Comparison of ENCODE assay signal across 7 cellular contexts in the genomic region with DNA sequence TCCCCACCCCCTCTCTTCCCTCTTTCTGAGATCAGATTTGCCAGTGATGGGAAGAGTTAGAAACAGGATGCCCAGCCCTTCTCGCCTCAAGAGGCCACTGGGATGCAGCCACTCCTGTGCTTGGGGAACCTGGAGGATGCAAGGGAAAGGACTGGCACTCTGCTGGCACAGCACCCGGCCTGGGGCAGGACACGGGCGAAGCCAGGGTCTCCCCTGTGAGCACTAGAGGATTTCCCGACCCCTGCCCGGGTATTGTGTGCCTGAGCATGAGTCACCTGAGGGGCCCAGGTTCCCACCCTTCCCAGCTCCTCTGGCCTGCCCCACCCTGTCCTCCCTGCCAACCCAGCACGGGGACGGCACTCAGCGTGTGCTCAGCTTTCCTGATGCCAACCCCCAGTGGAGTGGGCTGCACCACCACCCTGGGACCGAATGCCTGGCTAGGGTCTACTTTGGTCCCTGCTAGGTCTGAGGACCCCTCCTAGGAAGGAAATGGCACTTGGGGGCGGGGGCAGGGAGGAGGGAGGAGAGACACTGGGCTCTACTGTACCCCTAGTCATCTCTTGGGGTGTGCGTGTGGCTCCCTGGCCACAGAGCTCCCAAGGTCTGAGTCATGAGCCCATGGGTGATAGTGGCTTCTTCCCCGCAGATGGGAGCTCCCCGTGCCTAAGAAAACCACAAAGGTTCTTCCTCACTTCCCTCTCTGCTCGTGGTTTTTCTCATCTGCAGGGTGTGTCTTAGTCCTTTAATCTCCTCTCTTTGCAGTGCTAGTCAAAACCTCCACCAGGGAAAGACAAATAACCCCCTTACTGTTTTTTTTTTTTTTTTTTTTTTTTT. TPM values are rescaled to one million over a fixed set of nuclear protein-coding genes. Genes with fewer than 3 reads are reported as not detected.
DNase-seq lines count a peak whose midpoint lies in the region; ATAC-seq and TF ChIP-seq lines count a peak whose summit lies in the region.

No MANE protein-coding gene starts in this region.

- no peak overlapping the region for H3K23ac ChIP-seq in mesendoderm (ENCODE audit: low read length)

- H3K27me3 ChIP-seq in breast epithelium (no peaks in the 10 kb centered on the region), mesendoderm (ENCODE audit: insufficient read depth, low read length, poor library complexity) (no peaks in the 10 kb centered on the region)

- TF ChIP-seq CTCF in WTC11 (IDR thresholded peaks at IDR 0.05), result no peak
- TF ChIP-seq CTCF in breast epithelium (IDR thresholded peaks at IDR 0.05), result peak in 1 of 3 donors; percentile 49

- H2BK15ac ChIP-seq in mesendoderm (replicated peaks; ENCODE audit: low read depth), result no peak overlapping the region

- no peak overlapping the region for H2BK5ac ChIP-seq in mesendoderm (ENCODE audit: low read length)

- peaks cover 55% of the 10 kb centered on the region for H3K4me1 Mint-ChIP-seq in WTC11

- H3K79me1 ChIP-seq in mesendoderm (ENCODE audit: low read length), result peaks cover 8% of the 10 kb centered on the region

- H3K4me1 ChIP-seq in breast epithelium (peaks cover 45 to 75% of the 10 kb centered on the region in 2 donors), mesendoderm (ENCODE audit: control insufficient read depth, low read depth, low read length) (peaks cover 34% of the 10 kb centered on the region)

- no peak overlapping the region for H3K18ac ChIP-seq in mesendoderm (ENCODE audit: low read length)

- H3K4ac ChIP-seq in mesendoderm (ENCODE audit: low read depth, low read length), result no peak overlapping the region

- no peaks in the 10 kb centered on the region; the same call in 1 of the 2 replicates for H3K27me3 Mint-ChIP-seq in WTC11 (ENCODE audit: low read depth)

- no peak overlapping the region for H3K27ac Mint-ChIP-seq in WTC11

- H3K36me3 ChIP-seq in breast epithelium, result no peaks in the 10 kb centered on the region
- H3K36me3 ChIP-seq in mesendoderm (ENCODE audit: control insufficient read depth, insufficient read depth, low read length), result no peaks in the 10 kb centered on the region

- intact Hi-C loops in breast epithelium (cut with DNase I; ENCODE audit: low total_unique reads), result no loop called here

- peak; percentile 98 for DNase-seq in HT1080 (ENCODE audit: low read depth)
- DNase-seq in WTC11 (ENCODE audit: low spot score), result no peak
- peak in 1 of 2 donors; percentile 68 for DNase-seq in breast epithelium (ENCODE audit: low spot score in 2 of 2)
- DNase-seq in mesendoderm, result no peak
- DNase-seq in stimulated activated CD8-positive, alpha-beta memory T cell treated with anti-CD3 and anti-CD28 coated beads, Interleukin-7, amount 100 ng/mL, for 48 hours (ENCODE audit: extremely low read depth in 1 of 2, low read depth in 1 of 2), result peak; percentile 80 to 91
- DNase-seq in hippocampal formation (lab: John Stamatoyannopoulos, UW), result no peak

- no CpG with 5 or more reads among the region's 15 CpGs for WGBS in mesendoderm (ENCODE audit: extremely low coverage, insufficient coverage, low lambda C conversion rate)

- peak overlapping the region; percentile 49 for H3K4me3 Mint-ChIP-seq in WTC11

- H3K4me3 ChIP-seq in breast epithelium (peak overlapping the region; percentile 17 to 53 (median 25)), mesendoderm (ENCODE audit: low read length) (no peak overlapping the region)

- peak overlapping the region; percentile 52 for H3K9ac ChIP-seq in mesendoderm (ENCODE audit: low read length)

- peaks cover 10% of the 10 kb centered on the region for H3K79me2 ChIP-seq in mesendoderm (ENCODE audit: control insufficient read depth, insufficient read depth, low read length)

- no peak overlapping the region for H4K8ac ChIP-seq in mesendoderm (ENCODE audit: low read depth, low read length)

- H4K5ac ChIP-seq in mesendoderm (ENCODE audit: low read length), result no peak overlapping the region

- no peaks in the 10 kb centered on the region for H3K9me3 Mint-ChIP-seq in WTC11

- TF ChIP-seq POLR2A in breast epithelium (IDR thresholded peaks at IDR 0.05), result no peak

- no peak overlapping the region for H3K4me2 ChIP-seq in mesendoderm (ENCODE audit: low read length)

- peak overlapping the region; percentile 65 for H3K56ac ChIP-seq in mesendoderm (ENCODE audit: low read length)

- H3K9me3 ChIP-seq in breast epithelium, result no peaks in the 10 kb centered on the region

- POLR2A ChIA-PET in WTC11 (lab: Charles Lee), result interaction anchor here (0.7 to 1.1 kb wide), 2 partner anchors 15 to 21 kb away, joined by 3 to 7 read pairs; no protein-coding TSS in a partner anchor

- CTCF ChIA-PET in WTC11 (lab: Charles Lee), result interaction anchor here (0.6 to 28.0 kb wide), 12 partner anchors 10 to 263 kb away, joined by 3 to 1176 read pairs (median 6); a partner anchor contains a TSS

- ATAC-seq in GM19328 (IDR thresholded peaks at IDR 0.05; ENCODE audit: unreplicated experiment) (peak; percentile 43), WTC11 (no peak)

- no peak overlapping the region for H2BK120ac ChIP-seq in mesendoderm (ENCODE audit: low read depth, low read length)

- H3K27ac ChIP-seq in breast epithelium, result peak overlapping the region; percentile 94 to 98
- H3K27ac ChIP-seq in mesendoderm (ENCODE audit: low read depth, low read length), result peak overlapping the region; percentile 86

- H3K36me3 Mint-ChIP-seq in WTC11, result 0 out of 2 replicates have a peak, but pooled peaks cover 2% of the 10 kb centered on the region

- peak overlapping the region; percentile 40 for H2AK5ac ChIP-seq in mesendoderm (ENCODE audit: low read length)

TF ChIP-seq in WTC11, 78 proteins besides CTCF, POLR2A, EP300 and RAD21 (continues in another document):
- no peak for TF ChIP-seq JUN (CRISPR knock-in tag; IDR thresholded peaks at IDR 0.05)
- TF ChIP-seq, protein P1, sequence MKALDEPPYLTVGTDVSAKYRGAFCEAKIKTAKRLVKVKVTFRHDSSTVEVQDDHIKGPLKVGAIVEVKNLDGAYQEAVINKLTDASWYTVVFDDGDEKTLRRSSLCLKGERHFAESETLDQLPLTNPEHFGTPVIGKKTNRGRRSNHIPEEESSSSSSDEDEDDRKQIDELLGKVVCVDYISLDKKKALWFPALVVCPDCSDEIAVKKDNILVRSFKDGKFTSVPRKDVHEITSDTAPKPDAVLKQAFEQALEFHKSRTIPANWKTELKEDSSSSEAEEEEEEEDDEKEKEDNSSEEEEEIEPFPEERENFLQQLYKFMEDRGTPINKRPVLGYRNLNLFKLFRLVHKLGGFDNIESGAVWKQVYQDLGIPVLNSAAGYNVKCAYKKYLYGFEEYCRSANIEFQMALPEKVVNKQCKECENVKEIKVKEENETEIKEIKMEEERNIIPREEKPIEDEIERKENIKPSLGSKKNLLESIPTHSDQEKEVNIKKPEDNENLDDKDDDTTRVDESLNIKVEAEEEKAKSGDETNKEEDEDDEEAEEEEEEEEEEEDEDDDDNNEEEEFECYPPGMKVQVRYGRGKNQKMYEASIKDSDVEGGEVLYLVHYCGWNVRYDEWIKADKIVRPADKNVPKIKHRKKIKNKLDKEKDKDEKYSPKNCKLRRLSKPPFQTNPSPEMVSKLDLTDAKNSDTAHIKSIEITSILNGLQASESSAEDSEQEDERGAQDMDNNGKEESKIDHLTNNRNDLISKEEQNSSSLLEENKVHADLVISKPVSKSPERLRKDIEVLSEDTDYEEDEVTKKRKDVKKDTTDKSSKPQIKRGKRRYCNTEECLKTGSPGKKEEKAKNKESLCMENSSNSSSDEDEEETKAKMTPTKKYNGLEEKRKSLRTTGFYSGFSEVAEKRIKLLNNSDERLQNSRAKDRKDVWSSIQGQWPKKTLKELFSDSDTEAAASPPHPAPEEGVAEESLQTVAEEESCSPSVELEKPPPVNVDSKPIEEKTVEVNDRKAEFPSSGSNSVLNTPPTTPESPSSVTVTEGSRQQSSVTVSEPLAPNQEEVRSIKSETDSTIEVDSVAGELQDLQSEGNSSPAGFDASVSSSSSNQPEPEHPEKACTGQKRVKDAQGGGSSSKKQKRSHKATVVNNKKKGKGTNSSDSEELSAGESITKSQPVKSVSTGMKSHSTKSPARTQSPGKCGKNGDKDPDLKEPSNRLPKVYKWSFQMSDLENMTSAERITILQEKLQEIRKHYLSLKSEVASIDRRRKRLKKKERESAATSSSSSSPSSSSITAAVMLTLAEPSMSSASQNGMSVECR (CRISPR knock-in tag; IDR thresholded peaks at IDR 0.05; ENCODE audit: borderline replicate concordance), result no peak
- TF ChIP-seq ZNF232 (CRISPR knock-in tag; IDR thresholded peaks at IDR 0.05), result no peak
- no peak for TF ChIP-seq SMAD4 (CRISPR knock-in tag; IDR thresholded peaks at IDR 0.05)
- TF ChIP-seq SP1 (CRISPR knock-in tag; conservative IDR thresholded peaks at IDR 0.05), result no peak
- TF ChIP-seq, protein P2, sequence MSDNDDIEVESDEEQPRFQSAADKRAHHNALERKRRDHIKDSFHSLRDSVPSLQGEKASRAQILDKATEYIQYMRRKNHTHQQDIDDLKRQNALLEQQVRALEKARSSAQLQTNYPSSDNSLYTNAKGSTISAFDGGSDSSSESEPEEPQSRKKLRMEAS (CRISPR knock-in tag; IDR thresholded peaks at IDR 0.05), result no peak

RNA-seq across cellular contexts. Expression of a gene that starts 12.4 kb away (rescaled TPM):
- total RNA-seq in HT1080 (2014; rRNA removed; shearing (Covaris generic)), result 835 and 846 TPM in 2 replicates
- polyA plus RNA-seq in HT1080 (2015; cell fraction: cytosol; rRNA removed), result 456 and 481 TPM in 2 replicates
- polyA plus RNA-seq in HT1080 (2015; cell fraction: nucleus; rRNA removed), result 1,205 and 1,213 TPM in 2 replicates
- total RNA-seq in WTC11 (2021), result 40.7 to 68.8 TPM (median 46.2 TPM) in 3 replicates
- 100 to 1,000 TPM; 292 to 367 (median 319) TPM for total RNA-seq in breast epithelium
- 59.4 TPM for polyA plus RNA-seq in mesendoderm (2013, experiment 1 of 2)
- polyA plus RNA-seq in mesendoderm (2013, experiment 2 of 2), result 59.0 TPM

RNA-seq across cellular contexts. Expression of a gene that starts 26.5 kb away (rescaled TPM):
- total RNA-seq in HT1080 (2014; rRNA removed; shearing (Covaris generic)), result not detected in 2 replicates
- polyA plus RNA-seq in HT1080 (2015; cell fraction: cytosol; rRNA removed), result 0.06 TPM in 1 of 2 replicates, not detected in the other
- 0.14 TPM in 1 of 2 replicates, not detected in the other for polyA plus RNA-seq in HT1080 (2015; cell fraction: nucleus; rRNA removed)
- 6.9 to 12.4 TPM (median 8.7 TPM) in 3 replicates for total RNA-seq in WTC11 (2021)
- total RNA-seq in breast epithelium, result 10 to 100 TPM in 1 of 3 donors, 1 to 10 TPM in 2; 1.4 to 21.5 (median 9.2) TPM
- polyA plus RNA-seq in mesendoderm (2013, experiment 1 of 2), result 1.3 TPM
- polyA plus RNA-seq in mesendoderm (2013, experiment 2 of 2), result 1.1 TPM

RNA-seq across cellular contexts. Expression of a gene that starts 44.7 kb away (rescaled TPM):
- total RNA-seq in HT1080 (2014; rRNA removed; shearing (Covaris generic)), result 3.4 and 5.2 TPM in 2 replicates
- polyA plus RNA-seq in HT1080 (2015; cell fraction: cytosol; rRNA removed), result 5.8 and 6.2 TPM in 2 replicates
- 7.4 and 9.4 TPM in 2 replicates for polyA plus RNA-seq in HT1080 (2015; cell fraction: nucleus; rRNA removed)
- total RNA-seq in WTC11 (2021) (66.3 to 79.1 TPM (median 70.6 TPM) in 3 replicates), breast epithelium (1 to 10 TPM in 2 of 3 donors, under 1 TPM in 1; 0.32 to 1.3 (median 1.3) TPM)
- polyA plus RNA-seq in mesendoderm (2013, experiment 1 of 2), result 44.2 TPM
- 43.0 TPM for polyA plus RNA-seq in mesendoderm (2013, experiment 2 of 2)

Comparison
In these comparisons a context has a peak if more than half of its experiments do, and no peak if none do; other contexts are left out.
1. DNase-seq: peak in HT1080 (single experiment) and stimulated activated CD8-positive, alpha-beta memory T cell treated with anti-CD3 and anti-CD28 coated beads, Interleukin-7, amount 100 ng/mL, for 48 hours (2 of 2); none in WTC11 (single experiment), mesendoderm (single experiment) and hippocampal formation (0 of 2).
2. RNA of a gene that starts 44.7 kb away (total RNA-seq): 66.3 to 79.1 TPM in WTC11; 3.4 to 5.2 TPM in HT1080 and 0.32 to 1.3 TPM in breast epithelium; every median in the first group is over 10 times any median in the second.